8 cellular contexts compared by ENCODE assay signal in genomic region chr16:13919683-13920509, GRCh38. TPM values are rescaled to one million over a fixed set of nuclear protein-coding genes. Genes with fewer than 3 reads are reported as not detected.
DNase-seq lines count a peak whose midpoint lies in the region; ATAC-seq, FAIRE-seq and TF ChIP-seq lines count a peak whose summit lies in the region.

Gene ERCC4, plus strand, starts transcription at chr16:13920154. Its CDS starts 12 bp downstream, at chr16:13920166.

- peak within 1 kb of the TSS; percentile 82 for H3K27ac ChIP-seq in keratinocyte (ENCODE audit: control insufficient read depth, insufficient read depth, low read length)

- ATAC-seq in HG03432 (IDR thresholded peaks at IDR 0.05; ENCODE audit: unreplicated experiment): peak; percentile 97

- H3K4me1 ChIP-seq in BE2C (0 out of 2 replicates have a peak, but pooled peaks cover 2% of the 10 kb centered on the region), keratinocyte (ENCODE audit: control insufficient read depth, extremely low read depth, insufficient read depth, low read length) (peaks cover 12% of the 10 kb centered on the region)

- H3K9ac ChIP-seq in keratinocyte (ENCODE audit: control insufficient read depth, extremely low read depth, insufficient read depth, low read length): peak within 1 kb of the TSS; percentile 96

- H2AFZ ChIP-seq in keratinocyte (ENCODE audit: control insufficient read depth, low read length): peak within 1 kb of the TSS; percentile 99

- peaks cover 13% of the 10 kb centered on the region for H3K79me2 ChIP-seq in keratinocyte (ENCODE audit: control insufficient read depth, insufficient read depth, low read length)

- FAIRE-seq in keratinocyte (lab: Jason Lieb, UNC): peak; percentile 95

- peak within 1 kb of the TSS; percentile 96 for H3K4me2 ChIP-seq in keratinocyte (ENCODE audit: control insufficient read depth, extremely low read depth, insufficient read depth, low read depth, low read length)

- dilution Hi-C loops in keratinocyte (cut with MboI; ENCODE audit: extremely low pct_ligation_motif_present, low sequenced_read_pairs): no loop called here

- H3K9me3 ChIP-seq in BE2C (no peaks in the 10 kb centered on the region), keratinocyte (ENCODE audit: control insufficient read depth, low read depth, low read length) (no peaks in the 10 kb centered on the region)

- peak; percentile 99 for DNase-seq in BE2C
- peak; percentile 100 for DNase-seq in NCI-H460 (ENCODE audit: extremely low read depth, low read depth)
- peak; percentile 99 for DNase-seq in activated CD4-positive, CD25-positive, alpha-beta regulatory T cell treated with anti-CD3 and anti-CD28 coated beads, Interleukin-2, amount 50 U/mL, for 72 hours
- peak; percentile 98 for DNase-seq in cerebellum (ENCODE audit: low spot score)
- peak; percentile 94 for DNase-seq in keratinocyte (ENCODE audit: low read depth, low spot score)
- peak; percentile 97 to 99 for DNase-seq in stimulated activated CD4-positive, alpha-beta T cell treated with anti-CD3 and anti-CD28 coated beads, Interleukin-15, amount 100 ng/mL, for 1 hour (ENCODE audit: low read depth in 1 of 2, low spot score in 1 of 2)

- H3K27me3 ChIP-seq in BE2C (no peaks in the 10 kb centered on the region), keratinocyte (ENCODE audit: control insufficient read depth, extremely low read depth, insufficient read depth, low read length) (no peaks in the 10 kb centered on the region)

- H3K36me3 ChIP-seq in BE2C: peaks cover 12% of the 10 kb centered on the region
- H3K36me3 ChIP-seq in keratinocyte (ENCODE audit: control insufficient read depth in 2 of 2, extremely low read depth in 1 of 2, insufficient read depth in 2 of 2, low read length in 2 of 2): peaks cover 0 to 4% of the 10 kb centered on the region in 2 experiments

- peak; percentile 88 for TF ChIP-seq POLR2A in GM19099 (IDR thresholded peaks at IDR 0.05; ENCODE audit: extremely low read depth, insufficient read length, low read depth)

- H3K4me3 ChIP-seq in BE2C (ENCODE audit: low read depth, low read length) (peak within 1 kb of the TSS; percentile 79), keratinocyte (ENCODE audit: control insufficient read depth in 2 of 3, extremely low read depth in 1 of 3, insufficient read depth in 2 of 3, low read depth in 1 of 3, low read length in 3 of 3) (peak within 1 kb of the TSS; percentile 91 to 99 (median 92))

- no peaks in the 10 kb centered on the region for H3K9me1 ChIP-seq in keratinocyte (ENCODE audit: control insufficient read depth, extremely low read depth, insufficient read depth, low read length)

- TF ChIP-seq CTCF in BE2C (IDR thresholded peaks at IDR 0.05; ENCODE audit: low read depth, low read length) (peak; percentile 90), keratinocyte (optimal IDR thresholded peaks at IDR 0.05 in 1 of 3, IDR thresholded peaks at IDR 0.05 in 1 of 3, conservative IDR thresholded peaks at IDR 0.05 in 1 of 3; ENCODE audit: extremely low read depth in 1 of 3, insufficient read depth in 2 of 3, low read length in 3 of 3) (peak; percentile 83 to 99 (median 97))

- no peaks in the 10 kb centered on the region for H4K20me1 ChIP-seq in keratinocyte (ENCODE audit: control insufficient read depth, extremely low read depth, insufficient read depth, low read length)

RNA-seq across cellular contexts. Expression of gene ERCC4, which starts in this region (rescaled TPM):
- polyA plus RNA-seq in BE2C (2012; ENCODE audit: insufficient read depth, insufficient read length, low read depth): 3.6 TPM
- 14.6 and 16.0 TPM in 2 replicates for total RNA-seq in NCI-H460 (2014; rRNA removed; shearing (Covaris generic))
- polyA plus RNA-seq in NCI-H460 (2014; cell fraction: nucleus; rRNA removed): 6.0 and 9.4 TPM in 2 replicates
- total RNA-seq in cerebellum: 15.5 TPM
- polyA plus RNA-seq in keratinocyte: 2.7 to 6.4 TPM (median 5.9 TPM) in 3 replicates
- polyA plus RNA-seq in keratinocyte (2011; ENCODE audit: low read depth): 10.0 TPM
- polyA plus RNA-seq in keratinocyte (2011; cell fraction: cytosol; rRNA removed): 2.0 and 3.3 TPM in 2 replicates
- polyA plus RNA-seq in keratinocyte (2011; cell fraction: nucleus; rRNA removed): 6.0 and 8.8 TPM in 2 replicates
- polyA plus RNA-seq in keratinocyte (2012; ENCODE audit: low replicate concordance): 4.0 and 4.4 TPM in 2 replicates
- 11.9 to 16.7 TPM (median 14.6 TPM) in 3 replicates for polyA minus RNA-seq in keratinocyte
- 9.6 TPM for polyA minus RNA-seq in keratinocyte (2011; cell fraction: cytosol; rRNA and poly(A)+ RNA removed)
- 7.1 and 16.4 TPM in 2 replicates for polyA minus RNA-seq in keratinocyte (2011; cell fraction: nucleus; rRNA and poly(A)+ RNA removed)

Comparison
In these comparisons a context has a peak if more than half of its experiments do, and no peak if none do; other contexts are left out.
1. Peak in every context shown above with its lines: DNase-seq, ATAC-seq, H3K4me3 ChIP-seq and H3K27ac ChIP-seq.